In genomic region chr6:158861686-158862381, GRCh38 we compare ENCODE assay signal across 1 cellular context.
TF ChIP-seq lines count a peak whose summit lies in the region.

No MANE protein-coding gene starts in this region.

TF ChIP-seq in H1, 55 proteins besides CTCF, POLR2A, EP300 and RAD21 (continued from another document):
- TF ChIP-seq ATF2 (IDR thresholded peaks at IDR 0.05; ENCODE audit: low read length) (no peak), RXRA (IDR thresholded peaks at IDR 0.05; ENCODE audit: insufficient read depth, low read depth, low read length) (no peak), TAF7 (optimal IDR thresholded peaks at IDR 0.05; ENCODE audit: borderline replicate concordance, low read depth, low read length) (no peak), YY1 (IDR thresholded peaks at IDR 0.05; ENCODE audit: low read depth, low read length) (no peak), EGR1 (IDR thresholded peaks at IDR 0.05; ENCODE audit: borderline replicate concordance, low read depth, low read length) (no peak), SRF (IDR thresholded peaks at IDR 0.05; ENCODE audit: low read depth, low read length) (no peak), POU5F1 (IDR thresholded peaks at IDR 0.05; ENCODE audit: low read depth, low read length) (no peak), FOSL1 (IDR thresholded peaks at IDR 0.05; ENCODE audit: insufficient read depth, low read depth, low read length) (no peak), KDM5A (IDR thresholded peaks at IDR 0.05; ENCODE audit: low read length) (no peak), CBX8 (IDR thresholded peaks at IDR 0.05; ENCODE audit: borderline replicate concordance, low read depth, low read length) (no peak), RFX5 (IDR thresholded peaks at IDR 0.05; ENCODE audit: borderline replicate concordance, low read depth, low read length) (no peak), SIRT6 (IDR thresholded peaks at IDR 0.05; ENCODE audit: low read length) (no peak)
